10 cellular contexts compared by ENCODE assay signal in genomic region chr4:77465271-77465670, GRCh38.
DNase-seq lines count a peak whose midpoint lies in the region; ATAC-seq, FAIRE-seq and TF ChIP-seq lines count a peak whose summit lies in the region.
"Had no signal": no experiment of that assay in that cellular context is flagged by ENCODE, and none has a peak within 500 bp of the region (broad histone marks: within the 10 kb centered on the region; RNA-seq: fewer than 3 reads in every experiment).

No MANE protein-coding gene starts in this region.

- TF ChIP-seq CTCF in HFFc6 (IDR thresholded peaks at IDR 0.05): peak; percentile 70
- TF ChIP-seq CTCF in GM12878 (IDR thresholded peaks at IDR 0.05 in 2 of 3, conservative IDR thresholded peaks at IDR 0.05 in 1 of 3; ENCODE audit: control insufficient read depth in 2 of 3, extremely low read depth in 1 of 3, insufficient read depth in 1 of 3, low read depth in 3 of 3, low read length in 3 of 3): peak in 2 of 3 experiments; percentile 28 to 36; a peak in 3 of 6 replicates
- peak; percentile 73 for TF ChIP-seq CTCF in osteoblast (IDR thresholded peaks at IDR 0.05; ENCODE audit: extremely low read depth, low read depth, low read length)

- H3K4me1 ChIP-seq in GM12878 (ENCODE audit: control insufficient read depth, insufficient read depth, low read length): no peaks in the 10 kb centered on the region
- no peaks in the 10 kb centered on the region for H3K4me1 ChIP-seq in osteoblast (ENCODE audit: insufficient read depth, low read length)

- peaks cover 5% of the 10 kb centered on the region; the same call in 1 of the 2 replicates for H3K9me3 Mint-ChIP-seq in HFFc6

- TF ChIP-seq RAD21 in GM12878 (IDR thresholded peaks at IDR 0.05; ENCODE audit: insufficient read depth, low read depth, low read length): peak; percentile 55

- H3K9ac ChIP-seq in GM12878 (ENCODE audit: control insufficient read depth, insufficient read depth, low read length): no peak overlapping the region

- FAIRE-seq in GM12878 (lab: Jason Lieb, UNC): no peak

- TF ChIP-seq EP300 in GM12878 (IDR thresholded peaks at IDR 0.05; ENCODE audit: borderline replicate concordance in 1 of 2, control insufficient read depth in 1 of 2, low read depth in 2 of 2, low read length in 2 of 2): no peak

- no peaks in the 10 kb centered on the region for H3K4me1 Mint-ChIP-seq in HFFc6 (ENCODE audit: low read depth)

- no peaks in the 10 kb centered on the region for H3K36me3 Mint-ChIP-seq in HFFc6 (ENCODE audit: low read depth)

- POLR2A ChIA-PET in GM12878 (lab: Charles Lee): interaction anchor here (0.7 kb wide), 1 partner anchor 137 kb away, joined by 3 read pairs; no protein-coding TSS in a partner anchor

- WGBS in GM12878 (ENCODE audit: insufficient coverage, insufficient replicate concordance, low lambda C conversion rate, missing lambda C conversion rate): 50% methylated on average over 2 of the region's 2 CpGs

- H3K4me2 ChIP-seq in GM12878 (ENCODE audit: control insufficient read depth, insufficient read depth) (no peak overlapping the region), osteoblast (ENCODE audit: insufficient read depth, low read length) (no peak overlapping the region)

- CTCF ChIA-PET in GM12878 (lab: Yijun Ruan, JAX): interaction anchor here (0.9 to 5.9 kb wide), 11 partner anchors 9 to 162 kb away, joined by 3 to 63 read pairs (median 5); no protein-coding TSS in a partner anchor

- no peak overlapping the region for H3K4me3 Mint-ChIP-seq in HFFc6

- H3K4me3 ChIP-seq in GM12878 (no peak overlapping the region), osteoblast (ENCODE audit: insufficient read depth, low read length) (no peak overlapping the region)

- in situ Hi-C loops in GM12878 (cut with MboI): no loop called here

- H3K36me3 ChIP-seq in GM12878 (ENCODE audit: control insufficient read depth in 2 of 2, insufficient read depth in 2 of 2, low read length in 1 of 2): no peaks in the 10 kb centered on the region
- no peaks in the 10 kb centered on the region for H3K36me3 ChIP-seq in osteoblast (ENCODE audit: insufficient read depth, low read length)

- H3K9me3 ChIP-seq in GM12878 (replicated peaks; ENCODE audit: control insufficient read depth, insufficient read depth, low read length) (no peaks in the 10 kb centered on the region; the same call in 2 of the 3 replicates), osteoblast (ENCODE audit: low read depth, low read length) (no peaks in the 10 kb centered on the region)

- H4K20me1 ChIP-seq in GM12878 (ENCODE audit: control insufficient read depth, insufficient read depth): no peaks in the 10 kb centered on the region
- H4K20me1 ChIP-seq in osteoblast (ENCODE audit: insufficient read depth, low read length): no peaks in the 10 kb centered on the region

- RAD21 ChIA-PET in GM12878 (lab: Charles Lee; ENCODE audit: unreplicated experiment): interaction anchor here (0.8 to 2.1 kb wide), 4 partner anchors 76 to 145 kb away, joined by 3 to 15 read pairs (median 4); no protein-coding TSS in a partner anchor

- no peak for TF ChIP-seq POLR2A in GM12878 (IDR thresholded peaks at IDR 0.05; ENCODE audit: low read depth, low read length)

- DNase-seq in DMS53 (lab: John Stamatoyannopoulos, UW) (peak; percentile 67), HFFc6 (peak; percentile 4), GM12878 (ENCODE audit: low read depth, low spot score) (no peak), osteoblast (ENCODE audit: insufficient read length, low spot score, missing footprints) (peak; percentile 79), NCI-H226 (no peak), NCI-H1436 treated with DMSO at 0.1 percent for 48 hours (lab: John Stamatoyannopoulos, UW) (no peak), RPMI8226 (no peak)
- DNase-seq: activated gamma-delta T cell treated with Interleukin-2 at 50 U/mL for 16 hours had no signal

- H3K27me3 ChIP-seq in GM12878 (replicated peaks in 1 of 2; ENCODE audit: control insufficient read depth in 2 of 2, insufficient read depth in 2 of 2, low read length in 1 of 2): no peaks in the 10 kb centered on the region
- peaks cover 1% of the 10 kb centered on the region for H3K27me3 ChIP-seq in osteoblast (ENCODE audit: insufficient read depth, low read length)

- intact Hi-C loops in GM12878 (cut with micrococcal nuclease; ENCODE audit: unreplicated experiment): loop anchor here (5.0 kb wide), 2 partner anchors 137 to 152 kb away; no protein-coding TSS in a partner anchor

- peaks cover 4% of the 10 kb centered on the region for H3K27me3 Mint-ChIP-seq in HFFc6 (ENCODE audit: insufficient read depth)

- no TSS peak for BruUV-seq in GM12878 (replicated peaks; lab: Mats Ljungman, UMichigan)

- no peak overlapping the region for H3K27ac Mint-ChIP-seq in HFFc6

- H3K79me2 ChIP-seq in GM12878 (ENCODE audit: control insufficient read depth, insufficient read depth, low read length) (no peaks in the 10 kb centered on the region), osteoblast (ENCODE audit: insufficient read depth, low read length) (no peaks in the 10 kb centered on the region)

- H2AFZ ChIP-seq in GM12878 (ENCODE audit: control insufficient read depth, low read depth, low read length) (no peak overlapping the region), osteoblast (ENCODE audit: low read length) (no peak overlapping the region)

- SMC1A ChIA-PET in GM12878 (lab: Charles Lee; ENCODE audit: uncharacterized antibody, unreplicated experiment): interaction anchor here (0.9 to 3.4 kb wide), 6 partner anchors 9 to 154 kb away, joined by 3 to 25 read pairs (median 6); no protein-coding TSS in a partner anchor

- ATAC-seq in GM12878 (no peak), HG03442 (IDR thresholded peaks at IDR 0.05; ENCODE audit: unreplicated experiment) (no peak)

- H3K27ac ChIP-seq in GM12878 (ENCODE audit: control insufficient read depth, insufficient read depth): no peak overlapping the region
- H3K27ac ChIP-seq in osteoblast (ENCODE audit: low read depth, low read length): no peak overlapping the region
- H3K27ac ChIP-seq: HL-60 had no signal

TF ChIP-seq in GM12878, 131 proteins besides CTCF, POLR2A, EP300 and RAD21:
- TF ChIP-seq BCL11A (IDR thresholded peaks at IDR 0.05; ENCODE audit: low read depth, low read length): no peak
- TF ChIP-seq YBX1 (IDR thresholded peaks at IDR 0.05): no peak
- peak; percentile 38; the same call in 1 of the 2 replicates for TF ChIP-seq SMC3 (IDR thresholded peaks at IDR 0.05; ENCODE audit: borderline replicate concordance, low read length)

Comparison
In these comparisons a context has a peak if more than half of its experiments do, and no peak if none do; other contexts are left out.
1. DNase-seq: peak in DMS53 (single experiment), HFFc6 (single experiment) and osteoblast (single experiment); none in GM12878 (single experiment), NCI-H226 (single experiment), NCI-H1436 treated with DMSO at 0.1 percent for 48 hours (single experiment) and RPMI8226 (single experiment).
2. Peak in every context shown above with its lines, with median percentiles within 50 percentile points of each other: CTCF ChIP-seq.